ENCODE assay signal across 8 cellular contexts in genomic region chr9:503881-504852, GRCh38. TPM values are rescaled to one million over a fixed set of nuclear protein-coding genes. Genes with fewer than 3 reads are reported as not detected.
DNase-seq lines count a peak whose midpoint lies in the region; ATAC-seq lines count a peak whose summit lies in the region.

KANK1 (plus strand) TSS chr9:504695.

- peak; percentile 59 for DNase-seq in DMS153 treated with DMSO at 0.1 percent for 48 hours (lab: John Stamatoyannopoulos, UW; ENCODE audit: unreplicated experiment)
- DNase-seq in SK-MEL-5 (ENCODE audit: low read depth, low spot score), result peak; percentile 44
- DNase-seq in activated naive CD4-positive, alpha-beta T cell treated with anti-CD3 and anti-CD28 coated beads, Interleukin-2, amount 10 ng/mL, durations not matched to agents 7 days and 5 days, result peak; percentile 81
- DNase-seq in germinal center (ENCODE audit: low spot score), result peak; percentile 87
- DNase-seq in nucleus accumbens (lab: John Stamatoyannopoulos, UW), result peak in 53 of 56 donors; percentile 5 to 83 (median 62)
- peak in 45 of 49 donors; percentile 26 to 93 (median 62) for DNase-seq in substantia nigra (lab: John Stamatoyannopoulos, UW)

- H3K27ac Mint-ChIP-seq in activated naive CD4-positive, alpha-beta T cell treated with anti-CD3 and anti-CD28 coated beads, Interleukin-2, amount 10 ng/mL, durations not matched to agents 7 days and 5 days, result peak within 1 kb of the TSS; percentile 92

- peak within 1 kb of the TSS; percentile 68 for H3K9ac ChIP-seq in HUES64 (ENCODE audit: low read depth, low read length)

- peak within 1 kb of the TSS; percentile 82 for H3K4me3 ChIP-seq in HUES64 (ENCODE audit: low read length)

- peaks cover 35% of the 10 kb centered on the region for H3K27me3 ChIP-seq in HUES64 (ENCODE audit: insufficient read depth, low read length)

- peak; percentile 83 for ATAC-seq in GM21447 (IDR thresholded peaks at IDR 0.05; ENCODE audit: unreplicated experiment)

- H3K27me3 Mint-ChIP-seq in activated naive CD4-positive, alpha-beta T cell treated with anti-CD3 and anti-CD28 coated beads, Interleukin-2, amount 10 ng/mL, durations not matched to agents 7 days and 5 days, result peaks cover 27% of the 10 kb centered on the region

- no peaks in the 10 kb centered on the region for H3K9me3 ChIP-seq in HUES64 (ENCODE audit: insufficient read depth, low read depth, low read length)

- H3K9me3 Mint-ChIP-seq in activated naive CD4-positive, alpha-beta T cell treated with anti-CD3 and anti-CD28 coated beads, Interleukin-2, amount 10 ng/mL, durations not matched to agents 7 days and 5 days, result no peaks in the 10 kb centered on the region

- H3K4me3 Mint-ChIP-seq in activated naive CD4-positive, alpha-beta T cell treated with anti-CD3 and anti-CD28 coated beads, Interleukin-2, amount 10 ng/mL, durations not matched to agents 7 days and 5 days, result peak within 1 kb of the TSS; percentile 83

- WGBS in HUES64, result 1% methylated on average over 119 of the region's 119 CpGs

- H3K36me3 Mint-ChIP-seq in activated naive CD4-positive, alpha-beta T cell treated with anti-CD3 and anti-CD28 coated beads, Interleukin-2, amount 10 ng/mL, durations not matched to agents 7 days and 5 days, result peaks cover 5% of the 10 kb centered on the region

- H3K4me1 Mint-ChIP-seq in activated naive CD4-positive, alpha-beta T cell treated with anti-CD3 and anti-CD28 coated beads, Interleukin-2, amount 10 ng/mL, durations not matched to agents 7 days and 5 days, result peaks cover 25% of the 10 kb centered on the region

- H3K4me1 ChIP-seq in HUES64 (ENCODE audit: insufficient read depth, low read length), result peaks cover 18% of the 10 kb centered on the region

- H3K27ac ChIP-seq in HUES64 (ENCODE audit: low read depth, low read length) (peak within 1 kb of the TSS; percentile 20; the same call in 1 of the 2 replicates), substantia nigra (ENCODE audit: low read depth, low read length, poor library complexity, severe bottlenecking) (peak within 1 kb of the TSS; percentile 82)

- in situ Hi-C loops in SK-MEL-5 (cut with HindIII; ENCODE audit: low pct_unique_long_range_greater_than_20kb, low sequenced_read_pairs), result no loop called here

- H3K36me3 ChIP-seq in HUES64 (ENCODE audit: insufficient read depth, low read length), result no peaks in the 10 kb centered on the region

- CTCF ChIA-PET in activated naive CD4-positive, alpha-beta T cell treated with anti-CD3 and anti-CD28 coated beads, Interleukin-2, amount 10 ng/mL, durations not matched to agents 7 days and 5 days (lab: Charles Lee), result interaction anchor here (0.8 to 2.0 kb wide), 5 partner anchors 10 to 204 kb away, joined by 3 to 6 read pairs (median 4); no protein-coding TSS in a partner anchor

RNA-seq across cellular contexts. Expression of gene KANK1, which starts in this region (rescaled TPM):
- polyA plus RNA-seq in HUES64 (2013, experiment 1 of 2), result 12.5 TPM
- 15.0 TPM for polyA plus RNA-seq in HUES64 (2013, experiment 2 of 2)
- total RNA-seq in SK-MEL-5 (2014; rRNA removed; shearing (Covaris generic)), result 73.9 and 77.8 TPM in 2 replicates
- 81.0 and 104 TPM in 2 replicates for polyA plus RNA-seq in SK-MEL-5 (2015; cell fraction: cytosol; rRNA removed)
- polyA plus RNA-seq in SK-MEL-5 (2015; cell fraction: nucleus; rRNA removed), result 85.3 and 103 TPM in 2 replicates

Comparison
In these comparisons a context has a peak if more than half of its experiments do, and no peak if none do; other contexts are left out.
1. Peak in every context shown above with its lines: DNase-seq, ATAC-seq, H3K4me3 ChIP-seq and H3K27ac ChIP-seq.